In genomic region chr6:143098054-143098673, GRCh38 we compare ENCODE assay signal across 11 cellular contexts. TPM values are rescaled to one million over a fixed set of nuclear protein-coding genes. Genes with fewer than 3 reads are reported as not detected.
DNase-seq lines count a peak whose midpoint lies in the region; ATAC-seq and TF ChIP-seq lines count a peak whose summit lies in the region.
"Had no signal": no experiment of that assay in that cellular context is flagged by ENCODE, and none has a peak within 500 bp of the region (broad histone marks: within the 10 kb centered on the region; RNA-seq: fewer than 3 reads in every experiment).

No MANE protein-coding gene starts in this region.

- no peak for TF ChIP-seq CTCF in breast epithelium (IDR thresholded peaks at IDR 0.05)

- H3K4me3 Mint-ChIP-seq in CD8-positive, alpha-beta memory T cell, result no peak overlapping the region

- no peaks in the 10 kb centered on the region for H3K36me3 Mint-ChIP-seq in CD8-positive, alpha-beta memory T cell

- no peak overlapping the region for H3K4me3 ChIP-seq in CD8-positive, alpha-beta memory T cell (ENCODE audit: low read length)
- no peak overlapping the region for H3K4me3 ChIP-seq in breast epithelium
- H3K4me3 ChIP-seq: coronary artery had no signal

- no peak overlapping the region for H3K27ac ChIP-seq in CD8-positive, alpha-beta memory T cell (ENCODE audit: low read depth, low read length)
- no peak overlapping the region for H3K27ac ChIP-seq in breast epithelium
- H3K27ac ChIP-seq: coronary artery had no signal

- no peaks in the 10 kb centered on the region for H3K27me3 Mint-ChIP-seq in CD8-positive, alpha-beta memory T cell

- no peaks in the 10 kb centered on the region for H3K27me3 ChIP-seq in CD8-positive, alpha-beta memory T cell (ENCODE audit: insufficient read depth, low read length, poor library complexity, severe bottlenecking)
- no peaks in the 10 kb centered on the region for H3K27me3 ChIP-seq in breast epithelium

- peaks cover 19% of the 10 kb centered on the region for H3K4me1 ChIP-seq in CD8-positive, alpha-beta memory T cell (ENCODE audit: insufficient read depth, low read length)
- peaks cover 0 to 3% of the 10 kb centered on the region in 2 donors for H3K4me1 ChIP-seq in breast epithelium

- DNase-seq in KBM-7 (peak; percentile 42), midbrain (lab: John Stamatoyannopoulos, UW) (peak; percentile 10), breast epithelium (ENCODE audit: low spot score in 2 of 2) (no peak), NCI-H1092 (lab: John Stamatoyannopoulos, UW) (no peak), cerebellar cortex (ENCODE audit: low spot score) (no peak)
- no peak for DNase-seq in CD8-positive, alpha-beta memory T cell
- DNase-seq: activated CD4-positive, alpha-beta T cell treated with anti-CD3 and anti-CD28 coated beads, Interleukin-2, amount 50 U/mL, for 1 hour; NCI-H2081 treated with DMSO at 0.1 percent for 48 hours had no signal

- no peaks in the 10 kb centered on the region for H3K9me3 ChIP-seq in CD8-positive, alpha-beta memory T cell (ENCODE audit: low read length)
- no peaks in the 10 kb centered on the region for H3K9me3 ChIP-seq in breast epithelium

- CTCF ChIA-PET in CD8-positive, alpha-beta memory T cell (lab: Charles Lee), result interaction anchor here (1.6 kb wide), 1 partner anchor 406 kb away, joined by 4 read pairs; no protein-coding TSS in a partner anchor

- no peaks in the 10 kb centered on the region for H3K36me3 ChIP-seq in CD8-positive, alpha-beta memory T cell (ENCODE audit: insufficient read depth, low read length)
- H3K36me3 ChIP-seq in breast epithelium, result no peaks in the 10 kb centered on the region

- TF ChIP-seq POLR2A in breast epithelium (IDR thresholded peaks at IDR 0.05), result no peak

- peak; percentile 91 for ATAC-seq in GM18858 (IDR thresholded peaks at IDR 0.05; ENCODE audit: unreplicated experiment)
- ATAC-seq in GM21737 (IDR thresholded peaks at IDR 0.05; ENCODE audit: unreplicated experiment), result peak; percentile 79

- no peak overlapping the region for H3K27ac Mint-ChIP-seq in CD8-positive, alpha-beta memory T cell

- H3K9me3 Mint-ChIP-seq in CD8-positive, alpha-beta memory T cell, result no peaks in the 10 kb centered on the region

- intact Hi-C loops in breast epithelium (cut with DNase I; ENCODE audit: low total_unique reads), result no loop called here

- in situ Hi-C loops in KBM-7 (cut with MboI; ENCODE audit: low pct_unique_long_range_greater_than_20kb, low sequenced_read_pairs), result no loop called here

- POLR2A ChIA-PET in CD8-positive, alpha-beta memory T cell (lab: Charles Lee), result interaction anchor here (0.6 kb wide), 1 partner anchor 152 kb away, joined by 3 read pairs; no protein-coding TSS in a partner anchor

- H3K4me1 Mint-ChIP-seq in CD8-positive, alpha-beta memory T cell, result peaks cover 0 to 3% (median 0%) of the 10 kb centered on the region in 3 donors

RNA-seq across cellular contexts. Expression of gene AIG1, which starts 37.5 kb away (rescaled TPM):
- 1 to 10 TPM; 6.9 to 8.2 TPM for total RNA-seq in CD8-positive, alpha-beta memory T cell
- 17.3 TPM for polyA plus RNA-seq in CD8-positive, alpha-beta memory T cell
- total RNA-seq in breast epithelium, result 10 to 100 TPM; 43.0 to 53.6 (median 44.2) TPM

Comparison
In these comparisons a context has a peak if more than half of its experiments do, and no peak if none do; other contexts are left out.
1. DNase-seq: peak in KBM-7 (single experiment) and midbrain (single experiment); none in CD8-positive, alpha-beta memory T cell (0 of 5), breast epithelium (0 of 2), NCI-H1092 (single experiment) and cerebellar cortex (single experiment).
2. RNA of gene AIG1, which starts 37.5 kb away (total RNA-seq): 43.0 to 53.6 TPM in breast epithelium; 6.9 to 8.2 TPM in CD8-positive, alpha-beta memory T cell; every median in the first group is over 4 times any median in the second.